20 cellular contexts compared by ENCODE assay signal in the genomic region with DNA sequence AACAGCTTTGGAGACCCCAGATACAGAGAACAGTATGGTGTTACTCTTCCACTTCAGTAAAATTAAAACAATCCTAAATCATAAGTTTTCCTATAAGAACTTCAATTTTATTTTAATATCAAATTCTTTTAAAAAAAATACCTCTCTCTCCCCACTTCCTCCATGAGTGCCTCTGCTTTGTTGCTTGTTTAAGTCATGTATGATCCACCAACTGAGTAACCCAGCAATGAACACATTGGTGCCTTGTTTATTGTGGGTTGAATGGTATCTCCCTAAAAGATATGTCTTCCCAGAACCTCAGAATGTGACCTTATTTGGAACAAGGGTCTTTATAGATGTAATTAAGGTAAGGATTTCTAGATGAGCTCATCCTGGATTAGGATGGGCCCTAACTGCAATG.
"Had no signal": no experiment of that assay in that cellular context is flagged by ENCODE, and none has a peak within 500 bp of the region (broad histone marks: within the 10 kb centered on the region; RNA-seq: fewer than 3 reads in every experiment).

No MANE protein-coding gene starts in this region.

- DNase-seq: dermis blood vessel endothelial cell; foreskin keratinocyte; left lung; lower lobe of right lung; nucleus accumbens; ovary; sigmoid colon; stimulated activated CD4-positive, alpha-beta T cell treated with anti-CD3 and anti-CD28 coated beads, Interleukin-12 subunit alpha, Interleukin-12 subunit beta, amount 100 ng/mL, for 4 hours; stimulated activated naive CD4-positive, alpha-beta T cell; stomach; substantia nigra; transverse colon had no signal

- H3K36me3 Mint-ChIP-seq: immature natural killer cell; memory B cell; mesothelial cell of epicardium; natural killer cell treated with Interleukin-12 subunit alpha and Interleukin-12 subunit beta and Interleukin-15 and Interleukin-18, amount 100 ng/mL, for 72 hours; neural progenitor cell had no signal

- H3K9me3 Mint-ChIP-seq: immature natural killer cell; memory B cell; mesothelial cell of epicardium; natural killer cell treated with Interleukin-12 subunit alpha and Interleukin-12 subunit beta and Interleukin-15 and Interleukin-18, amount 100 ng/mL, for 72 hours; neural progenitor cell had no signal

- H3K4me3 ChIP-seq: left lung, lower lobe of right lung, neural progenitor cell, ovary, right atrium auricular region, sigmoid colon, skin epidermis, stomach, thoracic aorta, transverse colon had no signal

- H3K27me3 ChIP-seq: foreskin keratinocyte, left lung, neural progenitor cell, ovary, right atrium auricular region, sigmoid colon, stomach, transverse colon had no signal

- H3K4me3 Mint-ChIP-seq: memory B cell; mesothelial cell of epicardium; natural killer cell treated with Interleukin-12 subunit alpha and Interleukin-12 subunit beta and Interleukin-15 and Interleukin-18, amount 100 ng/mL, for 72 hours; neural progenitor cell had no signal

- H3K4me1 ChIP-seq: left lung, lower lobe of right lung had no signal

- H3K27ac Mint-ChIP-seq: memory B cell; mesothelial cell of epicardium; natural killer cell treated with Interleukin-12 subunit alpha and Interleukin-12 subunit beta and Interleukin-15 and Interleukin-18, amount 100 ng/mL, for 72 hours; neural progenitor cell had no signal

- H3K36me3 ChIP-seq: left lung, lower lobe of right lung, neural progenitor cell, ovary, right atrium auricular region, sigmoid colon, stomach, thoracic aorta, transverse colon had no signal

- ATAC-seq: foreskin keratinocyte; left lung; lower lobe of right lung; natural killer cell treated with Interleukin-12 subunit alpha and Interleukin-12 subunit beta and Interleukin-15 and Interleukin-18, amount 100 ng/mL, for 72 hours had no signal

- H3K9me3 ChIP-seq: left lung, lower lobe of right lung, ovary, right atrium auricular region, sigmoid colon, stomach, thoracic aorta, transverse colon had no signal

- H3K4me1 Mint-ChIP-seq: memory B cell had no signal

- H3K27ac ChIP-seq: foreskin keratinocyte, left lung, lower lobe of right lung, neural progenitor cell, ovary, right atrium auricular region, sigmoid colon, skin epidermis, stomach, thoracic aorta, transverse colon had no signal
